Comparison of ENCODE assay signal across 21 cellular contexts in the genomic region with DNA sequence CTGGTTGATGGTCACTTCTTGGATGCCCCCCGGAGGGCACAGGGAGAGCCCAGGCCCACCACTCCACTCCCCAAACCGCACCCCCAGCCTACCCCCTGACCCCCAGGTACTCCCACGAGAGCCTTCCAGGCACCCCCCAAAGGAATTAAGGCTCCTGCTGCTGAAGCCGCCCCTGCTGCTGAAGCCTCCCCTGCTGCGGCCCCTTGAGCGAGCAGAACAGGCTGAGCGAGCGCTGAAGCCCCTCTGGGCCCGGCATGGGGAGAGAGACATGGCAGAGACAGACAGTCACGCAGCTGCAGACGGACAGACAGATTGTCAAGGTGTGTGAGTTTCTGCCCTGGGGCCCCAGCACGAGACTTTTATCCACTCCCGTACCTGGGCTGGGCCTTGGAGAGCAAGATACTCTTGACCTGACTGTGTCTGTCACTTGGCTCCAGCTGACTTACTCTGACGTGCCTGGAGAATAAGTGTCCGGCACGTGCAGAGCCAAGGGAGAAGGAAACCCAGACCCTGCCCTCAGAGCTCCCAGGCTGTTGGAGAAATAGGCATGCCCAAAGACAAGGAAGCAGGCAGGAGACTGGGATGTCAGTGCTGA. TPM values are rescaled to one million over a fixed set of nuclear protein-coding genes. Genes with fewer than 3 reads are reported as not detected.
"Had no signal": no experiment of that assay in that cellular context is flagged by ENCODE, and none has a peak within 500 bp of the region (broad histone marks: within the 10 kb centered on the region; RNA-seq: fewer than 3 reads in every experiment).

A gene with protein sequence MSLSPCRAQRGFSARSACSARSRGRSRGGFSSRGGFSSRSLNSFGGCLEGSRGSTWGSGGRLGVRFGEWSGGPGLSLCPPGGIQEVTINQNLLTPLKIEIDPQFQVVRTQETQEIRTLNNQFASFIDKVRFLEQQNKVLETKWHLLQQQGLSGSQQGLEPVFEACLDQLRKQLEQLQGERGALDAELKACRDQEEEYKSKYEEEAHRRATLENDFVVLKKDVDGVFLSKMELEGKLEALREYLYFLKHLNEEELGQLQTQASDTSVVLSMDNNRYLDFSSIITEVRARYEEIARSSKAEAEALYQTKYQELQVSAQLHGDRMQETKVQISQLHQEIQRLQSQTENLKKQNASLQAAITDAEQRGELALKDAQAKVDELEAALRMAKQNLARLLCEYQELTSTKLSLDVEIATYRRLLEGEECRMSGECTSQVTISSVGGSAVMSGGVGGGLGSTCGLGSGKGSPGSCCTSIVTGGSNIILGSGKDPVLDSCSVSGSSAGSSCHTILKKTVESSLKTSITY (minus strand): TSS at position 334 of the 595 bp plus-strand sequence. CDS start 64 bp downstream, at position 270.

- H3K27ac Mint-ChIP-seq: activated CD8-positive, alpha-beta memory T cell treated with anti-CD3 and anti-CD28 coated beads, Interleukin-2, amount 10 ng/mL, durations not matched to agents 7 days and 5 days; activated naive CD4-positive, alpha-beta T cell treated with anti-CD3 and anti-CD28 coated beads, Interleukin-2, amount 10 ng/mL, durations not matched to agents 7 days and 5 days; nephron had no signal

- ATAC-seq: activated CD8-positive, alpha-beta memory T cell treated with anti-CD3 and anti-CD28 coated beads, Interleukin-2, amount 10 ng/mL, durations not matched to agents 7 days and 5 days; right cardiac atrium had no signal

- H3K4me1 ChIP-seq: adrenal gland, colonic mucosa, foreskin keratinocyte, prostate gland, tibial artery had no signal

- H3K9me3 ChIP-seq: adrenal gland, colonic mucosa, prostate gland, tibial artery had no signal

- H3K27ac ChIP-seq: adrenal gland, colonic mucosa, foreskin keratinocyte, prostate gland, tibial artery had no signal

- H3K9me3 Mint-ChIP-seq: activated naive CD4-positive, alpha-beta T cell treated with anti-CD3 and anti-CD28 coated beads, Interleukin-2, amount 10 ng/mL, durations not matched to agents 7 days and 5 days; nephron had no signal

- H3K36me3 ChIP-seq: adrenal gland, colonic mucosa, prostate gland, tibial artery had no signal

- H3K27me3 ChIP-seq: adrenal gland, colonic mucosa had no signal

- H3K36me3 Mint-ChIP-seq: activated CD8-positive, alpha-beta memory T cell treated with anti-CD3 and anti-CD28 coated beads, Interleukin-2, amount 10 ng/mL, durations not matched to agents 7 days and 5 days; activated naive CD4-positive, alpha-beta T cell treated with anti-CD3 and anti-CD28 coated beads, Interleukin-2, amount 10 ng/mL, durations not matched to agents 7 days and 5 days had no signal

- H3K4me3 ChIP-seq: adrenal gland, colonic mucosa, prostate gland, smooth muscle cell, tibial artery had no signal

- H3K4me1 Mint-ChIP-seq: activated naive CD4-positive, alpha-beta T cell treated with anti-CD3 and anti-CD28 coated beads, Interleukin-2, amount 10 ng/mL, durations not matched to agents 7 days and 5 days; nephron had no signal

- H3K4me2 ChIP-seq: smooth muscle cell had no signal

- H3K4me3 Mint-ChIP-seq: activated CD8-positive, alpha-beta memory T cell treated with anti-CD3 and anti-CD28 coated beads, Interleukin-2, amount 10 ng/mL, durations not matched to agents 7 days and 5 days; activated naive CD4-positive, alpha-beta T cell treated with anti-CD3 and anti-CD28 coated beads, Interleukin-2, amount 10 ng/mL, durations not matched to agents 7 days and 5 days; nephron had no signal

- DNase-seq: activated CD4-positive, alpha-beta T cell treated with anti-CD3 and anti-CD28 coated beads, Interleukin-2, amount 50 U/mL, for 4 hours; activated CD4-positive, CD25-positive, alpha-beta regulatory T cell treated with anti-CD3 and anti-CD28 coated beads, Interleukin-2, amount 50 U/mL, for 72 hours; activated CD8-positive, alpha-beta memory T cell treated with anti-CD3 and anti-CD28 coated beads, Interleukin-2, amount 10 ng/mL, durations not matched to agents 7 days and 5 days; activated naive CD4-positive, alpha-beta T cell treated with anti-CD3 and anti-CD28 coated beads, Interleukin-2, amount 10 ng/mL, durations not matched to agents 7 days and 5 days; activated T-cell treated with anti-CD3 and anti-CD28 coated beads, Interleukin-2, amount 50 U/mL, for 1 hour; adrenal gland; colonic mucosa; foreskin keratinocyte; glutamatergic neuron; hypothalamus; kidney glomerular epithelial cell; occipital lobe; right cardiac atrium; T-helper 1 cell; T1000; tibial artery had no signal

RNA-seq across cellular contexts. Expression of the gene that starts here (rescaled TPM):
- total RNA-seq: activated CD8-positive, alpha-beta memory T cell treated with anti-CD3 and anti-CD28 coated beads, Interleukin-2, amount 10 ng/mL, durations not matched to agents 7 days and 5 days; adrenal gland; cardiac septum; colonic mucosa; liver; right cardiac atrium had no signal
